In the genomic region with DNA sequence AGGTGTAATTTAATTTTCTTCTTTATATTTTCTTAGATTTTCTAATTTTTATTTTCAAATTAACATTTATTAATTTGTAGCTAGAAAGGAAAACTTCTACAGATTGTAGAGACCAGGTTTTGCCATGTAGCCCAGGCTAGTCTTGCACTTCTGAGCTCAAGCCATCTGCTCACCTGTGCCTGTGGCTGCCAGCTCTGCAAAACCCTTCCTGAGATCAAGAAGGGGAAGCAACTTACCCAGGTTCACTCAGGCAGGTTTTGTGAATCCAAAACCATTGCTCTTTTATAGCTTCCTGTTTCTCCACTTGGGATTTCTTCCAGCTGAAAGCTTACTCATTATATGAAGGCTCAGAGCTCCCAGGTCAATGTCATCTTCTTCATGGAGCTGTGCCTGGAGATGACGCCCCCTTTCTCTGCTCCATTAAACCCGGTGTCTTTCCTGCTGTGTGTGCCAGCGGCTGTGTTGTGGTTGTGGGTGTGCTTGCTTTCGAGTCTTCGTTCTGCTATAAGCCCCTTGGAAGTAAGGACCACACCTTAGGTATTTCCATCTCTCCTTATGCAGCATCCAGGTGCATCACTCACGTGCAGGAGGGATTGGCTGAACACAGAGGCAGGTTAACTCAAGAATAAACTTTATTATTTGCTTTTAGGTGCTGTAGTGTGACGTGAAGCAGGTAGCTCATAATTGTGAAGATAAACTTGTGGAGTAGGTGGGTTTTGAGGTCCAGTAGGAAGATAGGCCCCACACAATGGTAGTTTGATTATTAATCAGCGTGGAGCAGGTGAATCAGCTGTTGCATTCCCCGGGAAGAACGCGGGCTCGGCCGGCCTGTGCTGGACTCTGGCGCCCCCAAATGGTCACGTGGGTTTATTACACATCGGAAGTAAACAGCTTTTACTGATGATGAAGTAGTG, we compare ENCODE assay signal across 8 cellular contexts. TPM values are rescaled to one million over a fixed set of nuclear protein-coding genes. Genes with fewer than 3 reads are reported as not detected.
A peak's percentile ranks its signal among the peaks of the same experiment; 100 is the strongest.
DNase-seq lines count a peak whose midpoint lies in the region; ATAC-seq and TF ChIP-seq lines count a peak whose summit lies in the region.

No MANE protein-coding gene starts in this region.

- H3K14ac ChIP-seq in neuronal stem cell (ENCODE audit: low read length): no peak overlapping the region

- H3K9me3 ChIP-seq in Loucy (ENCODE audit: insufficient read depth, low read depth, low read length) (no peaks in the 10 kb centered on the region), neuronal stem cell (replicated peaks in 1 of 2; ENCODE audit: control insufficient read depth in 2 of 2, insufficient read depth in 1 of 2, low read depth in 1 of 2, low read length in 2 of 2) (peaks cover 0 to 2% of the 10 kb centered on the region in 2 donors), stomach (no peaks in the 10 kb centered on the region)

- H2BK120ac ChIP-seq in neuronal stem cell (ENCODE audit: low read depth, low read length): no peak overlapping the region

- H2AFZ ChIP-seq in Loucy (ENCODE audit: low read length) (peak overlapping the region; percentile 91), neuronal stem cell (ENCODE audit: low read length) (peak overlapping the region; percentile 10)

- H2BK12ac ChIP-seq in neuronal stem cell (ENCODE audit: low read length): no peak overlapping the region

- H3K4me1 Mint-ChIP-seq in activated T-helper 1 cell treated with anti-CD3 and anti-CD28 coated beads, Interleukin-12 subunit alpha, Interleukin-12 subunit beta, Interleukin-2, Interleukin-4 antibody, amounts not matched to agents 30 ng/mL and 10 ng/mL and 1 ng/mL, durations not matched to agents 14 hours and 24 hours and 36 hours (ENCODE audit: low read depth): peaks cover 7% of the 10 kb centered on the region

- H3K27me3 ChIP-seq in Loucy (ENCODE audit: insufficient read depth, low read length, poor library complexity, severe bottlenecking) (no peaks in the 10 kb centered on the region), neuronal stem cell (ENCODE audit: control insufficient read depth in 3 of 3, insufficient read depth in 3 of 3, low read depth in 1 of 3, low read length in 3 of 3) (peaks cover 0 to 4% (median 0%) of the 10 kb centered on the region in 3 experiments), stomach (no peaks in the 10 kb centered on the region)

- peaks cover 5% of the 10 kb centered on the region for H3K4me1 ChIP-seq in Loucy (ENCODE audit: insufficient read depth, low read length, poor library complexity, severe bottlenecking)
- peaks cover 0 to 3% of the 10 kb centered on the region in 2 donors for H3K4me1 ChIP-seq in neuronal stem cell (ENCODE audit: control insufficient read depth in 2 of 2, insufficient read depth in 1 of 2, low read depth in 1 of 2, low read length in 2 of 2)
- H3K4me1 ChIP-seq in stomach: peaks cover 0 to 8% (median 6%) of the 10 kb centered on the region in 4 donors

- no peak overlapping the region for H2AK5ac ChIP-seq in neuronal stem cell (ENCODE audit: low read depth, low read length)

- no peak overlapping the region for H2BK5ac ChIP-seq in neuronal stem cell (ENCODE audit: low read length)

- H3K36me3 ChIP-seq in Loucy (ENCODE audit: insufficient read depth, low read length): no peaks in the 10 kb centered on the region
- no peaks in the 10 kb centered on the region for H3K36me3 ChIP-seq in neuronal stem cell (replicated peaks in 1 of 2; ENCODE audit: control insufficient read depth in 2 of 2, insufficient read depth in 2 of 2, low read length in 2 of 2)
- H3K36me3 ChIP-seq in stomach: no peaks in the 10 kb centered on the region

- H3K23ac ChIP-seq in neuronal stem cell (ENCODE audit: low read depth, low read length, poor library complexity): no peak overlapping the region

- no peaks in the 10 kb centered on the region for H3K79me1 ChIP-seq in neuronal stem cell (ENCODE audit: low read depth, low read length)

- no peaks in the 10 kb centered on the region for H3K79me2 ChIP-seq in Loucy (ENCODE audit: insufficient read depth, low read length)

- H3K4me3 Mint-ChIP-seq in activated T-helper 1 cell treated with anti-CD3 and anti-CD28 coated beads, Interleukin-12 subunit alpha, Interleukin-12 subunit beta, Interleukin-2, Interleukin-4 antibody, amounts not matched to agents 30 ng/mL and 10 ng/mL and 1 ng/mL, durations not matched to agents 14 hours and 24 hours and 36 hours: no peak overlapping the region

- no peaks in the 10 kb centered on the region for H3K9me2 ChIP-seq in Loucy (replicated peaks; ENCODE audit: low read depth, low read length)

- TF ChIP-seq CTCF in Loucy (conservative IDR thresholded peaks at IDR 0.05; ENCODE audit: low read length): peak; percentile 97
- TF ChIP-seq CTCF in fibroblast of pulmonary artery (IDR thresholded peaks at IDR 0.05; ENCODE audit: low read length, missing control alignments): peak; percentile 78
- TF ChIP-seq CTCF in stomach (IDR thresholded peaks at IDR 0.05): peak in 5 of 7 experiments; percentile 68 to 92 (median 86)

- no peak overlapping the region for H4K91ac ChIP-seq in neuronal stem cell (ENCODE audit: low read depth, low read length, poor library complexity)

- no peak overlapping the region for H3K18ac ChIP-seq in neuronal stem cell (ENCODE audit: low read length)

- no peak for TF ChIP-seq POLR2A in stomach (IDR thresholded peaks at IDR 0.05)

- no CpG with 5 or more reads among the region's 16 CpGs for WGBS in neuronal stem cell (ENCODE audit: extremely low coverage in 2 of 2, insufficient read length in 2 of 2, insufficient replicate concordance in 1 of 2), 2 donors
- WGBS in stomach, 5 donors: 10 to 16% (median 12%) methylated on average over 16 of the region's 16 CpGs

- no peaks in the 10 kb centered on the region for H3K36me3 Mint-ChIP-seq in activated T-helper 1 cell treated with anti-CD3 and anti-CD28 coated beads, Interleukin-12 subunit alpha, Interleukin-12 subunit beta, Interleukin-2, Interleukin-4 antibody, amounts not matched to agents 30 ng/mL and 10 ng/mL and 1 ng/mL, durations not matched to agents 14 hours and 24 hours and 36 hours (ENCODE audit: low read depth)

- TF ChIP-seq EP300 in stomach (IDR thresholded peaks at IDR 0.05): no peak

- H3K4me2 ChIP-seq in Loucy (ENCODE audit: low read depth, low read length, poor library complexity, severe bottlenecking): peak overlapping the region; percentile 76
- H3K4me2 ChIP-seq in neuronal stem cell (ENCODE audit: insufficient read depth, low read length, poor library complexity, severe bottlenecking): no peak overlapping the region

- H3K27me3 Mint-ChIP-seq in activated T-helper 1 cell treated with anti-CD3 and anti-CD28 coated beads, Interleukin-12 subunit alpha, Interleukin-12 subunit beta, Interleukin-2, Interleukin-4 antibody, amounts not matched to agents 30 ng/mL and 10 ng/mL and 1 ng/mL, durations not matched to agents 14 hours and 24 hours and 36 hours (ENCODE audit: insufficient read depth): no peaks in the 10 kb centered on the region

- no peak overlapping the region for H2BK15ac ChIP-seq in neuronal stem cell (ENCODE audit: low read length)

- H4K20me1 ChIP-seq in Loucy (ENCODE audit: insufficient read depth, low read length, poor library complexity, severe bottlenecking): no peaks in the 10 kb centered on the region

- no peak overlapping the region for H3K4ac ChIP-seq in neuronal stem cell (ENCODE audit: low read length)

- no peak overlapping the region for H4K8ac ChIP-seq in neuronal stem cell (ENCODE audit: low read depth, low read length)

- no peak overlapping the region for H3K9ac ChIP-seq in Loucy (ENCODE audit: low read depth, low read length, poor library complexity, severe bottlenecking)
- H3K9ac ChIP-seq in neuronal stem cell (ENCODE audit: low read depth, low read length, poor library complexity): no peak overlapping the region

- H3F3A ChIP-seq in Loucy (ENCODE audit: low read depth): no peaks in the 10 kb centered on the region

- H3K4me3 ChIP-seq in Loucy (ENCODE audit: low read length, poor library complexity, severe bottlenecking) (peak overlapping the region; percentile 52), fibroblast of pulmonary artery (replicated peaks; ENCODE audit: low read depth, low read length) (peak overlapping the region; percentile 5), neuronal stem cell (ENCODE audit: low read length in 2 of 2) (no peak overlapping the region), stomach (no peak overlapping the region)

- H3K9me3 Mint-ChIP-seq in activated T-helper 1 cell treated with anti-CD3 and anti-CD28 coated beads, Interleukin-12 subunit alpha, Interleukin-12 subunit beta, Interleukin-2, Interleukin-4 antibody, amounts not matched to agents 30 ng/mL and 10 ng/mL and 1 ng/mL, durations not matched to agents 14 hours and 24 hours and 36 hours: no peaks in the 10 kb centered on the region

- ATAC-seq in GM21717 (IDR thresholded peaks at IDR 0.05; ENCODE audit: unreplicated experiment): no peak

- no peak overlapping the region for H3K27ac ChIP-seq in neuronal stem cell (replicated peaks; ENCODE audit: low read length)
- H3K27ac ChIP-seq in stomach: no peak overlapping the region

- intact Hi-C loops in activated T-helper 1 cell treated with anti-CD3 and anti-CD28 coated beads, Interleukin-12 subunit alpha, Interleukin-12 subunit beta, Interleukin-2, Interleukin-4 antibody, amounts not matched to agents 30 ng/mL and 10 ng/mL and 1 ng/mL, durations not matched to agents 14 hours and 24 hours and 36 hours (cut with micrococcal nuclease): loop anchor here (1.0 kb wide), 6 partner anchors 56 to 284 kb away; no protein-coding TSS in a partner anchor
- intact Hi-C loops in stomach (cut with DNase I; ENCODE audit: low total_unique reads): loop anchor here (5.0 kb wide), 1 partner anchor 179 kb away; no protein-coding TSS in a partner anchor

- no peak overlapping the region for H3K27ac Mint-ChIP-seq in activated T-helper 1 cell treated with anti-CD3 and anti-CD28 coated beads, Interleukin-12 subunit alpha, Interleukin-12 subunit beta, Interleukin-2, Interleukin-4 antibody, amounts not matched to agents 30 ng/mL and 10 ng/mL and 1 ng/mL, durations not matched to agents 14 hours and 24 hours and 36 hours

- DNase-seq in DMS153 (lab: John Stamatoyannopoulos, UW) (peak; percentile 23), RPMI7951 (ENCODE audit: low read depth) (peak; percentile 51), fibroblast of pulmonary artery (ENCODE audit: low read depth) (peak; percentile 80), neuronal stem cell (ENCODE audit: low spot score) (peak; percentile 69), stomach (peak; percentile 87)
- DNase-seq in activated T-helper 1 cell treated with anti-CD3 and anti-CD28 coated beads, Interleukin-12 subunit alpha, Interleukin-12 subunit beta, Interleukin-2, Interleukin-4 antibody, amounts not matched to agents 30 ng/mL and 10 ng/mL and 1 ng/mL, durations not matched to agents 14 hours and 24 hours and 36 hours (ENCODE audit: low spot score): peak; percentile 61

RNA-seq across cellular contexts. Expression of a gene that starts 42.2 kb away (rescaled TPM):
- total RNA-seq in RPMI7951 (2014; rRNA removed; shearing (Covaris generic)): 89.0 and 105 TPM in 2 replicates
- total RNA-seq in activated T-helper 1 cell treated with anti-CD3 and anti-CD28 coated beads, Interleukin-12 subunit alpha, Interleukin-12 subunit beta, Interleukin-2, Interleukin-4 antibody, amounts not matched to agents 30 ng/mL and 10 ng/mL and 1 ng/mL, durations not matched to agents 14 hours and 24 hours and 36 hours: 94.3 and 98.1 TPM in 2 replicates
- 57.5 TPM for polyA plus RNA-seq in neuronal stem cell (2013, experiment 1 of 2)
- 59.1 TPM for polyA plus RNA-seq in neuronal stem cell (2013, experiment 2 of 2)
- 10 to 100 TPM in 3 of 5 donors, 1 to 10 TPM in 2; 4.1 to 32.1 (median 14.3) TPM for total RNA-seq in stomach
- 1 to 10 TPM; 2.6 to 5.6 (median 4.5) TPM for polyA plus RNA-seq in stomach

Comparison
In these comparisons a context has a peak if more than half of its experiments do, and no peak if none do; other contexts are left out.
1. DNase-seq: peak in every context shown above with its lines; median percentile 87 in stomach; 80 in fibroblast of pulmonary artery; 69 in neuronal stem cell; 61 in activated T-helper 1 cell treated with anti-CD3 and anti-CD28 coated beads, Interleukin-12 subunit alpha, Interleukin-12 subunit beta, Interleukin-2, Interleukin-4 antibody, amounts not matched to agents 30 ng/mL and 10 ng/mL and 1 ng/mL, durations not matched to agents 14 hours and 24 hours and 36 hours; 51 in RPMI7951; 23 in DMS153.
2. H3K4me3 ChIP-seq: peak in Loucy (single experiment) and fibroblast of pulmonary artery (single experiment); none in neuronal stem cell (0 of 2) and stomach (0 of 4).
3. Peak in every context shown above with its lines, with median percentiles within 50 percentile points of each other: CTCF ChIP-seq.